ENCODE assay signal across 9 cellular contexts in the genomic region with DNA sequence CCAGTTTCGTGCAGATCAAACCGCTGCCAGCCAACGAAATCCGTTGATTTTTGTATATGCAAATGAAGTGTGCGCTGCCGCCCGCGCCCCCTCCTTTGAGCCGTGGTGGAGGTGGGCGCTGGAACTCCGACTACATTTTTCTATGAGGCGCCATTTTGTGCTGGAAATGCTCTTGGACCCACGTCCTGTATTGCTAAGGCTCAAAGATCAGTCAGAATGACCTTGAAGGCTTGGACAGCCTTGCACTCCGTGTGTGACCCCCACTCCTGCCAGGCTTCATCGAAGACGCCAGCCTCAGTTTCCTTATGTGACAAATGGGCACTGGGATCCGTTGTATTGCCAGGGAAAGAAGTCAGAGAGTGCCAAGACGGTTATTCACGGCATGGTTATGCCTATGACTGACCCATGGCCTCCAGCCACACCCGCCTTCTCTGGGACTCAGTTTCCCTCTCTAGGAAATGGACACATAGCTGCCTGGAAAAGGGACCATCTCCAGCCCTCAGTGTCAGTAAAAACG. TPM values are rescaled to one million over a fixed set of nuclear protein-coding genes. Genes with fewer than 3 reads are reported as not detected.
DNase-seq lines count a peak whose midpoint lies in the region; ATAC-seq and TF ChIP-seq lines count a peak whose summit lies in the region.
"Had no signal": no experiment of that assay in that cellular context is flagged by ENCODE, and none has a peak within 500 bp of the region (broad histone marks: within the 10 kb centered on the region; RNA-seq: fewer than 3 reads in every experiment).

No MANE protein-coding gene starts in this region.

- H3K36me3 ChIP-seq in HAP-1 (replicated peaks): peaks cover 40% of the 10 kb centered on the region
- H3K36me3 ChIP-seq in hepatocyte (replicated peaks; ENCODE audit: insufficient read depth, low read depth): no peaks in the 10 kb centered on the region

- H3K27ac Mint-ChIP-seq in activated CD4-positive, alpha-beta memory T cell treated with anti-CD3 and anti-CD28 coated beads, Interleukin-2, amount 10 ng/mL, durations not matched to agents 7 days and 5 days: peak overlapping the region; percentile 97
- peak overlapping the region; percentile 94 for H3K27ac Mint-ChIP-seq in stimulated activated memory B cell treated with anti-CD40 and anti-IgM and Interleukin-4, amounts not matched to agents 10 μg/mL and 1 μg/mL and 100 μg/mL, for 72 hours

- no peaks in the 10 kb centered on the region for H3K9me2 ChIP-seq in hepatocyte (replicated peaks; ENCODE audit: insufficient read depth)

- TF ChIP-seq CTCF in hepatocyte (IDR thresholded peaks at IDR 0.05; ENCODE audit: poor library complexity) (no peak), GM20000 (IDR thresholded peaks at IDR 0.05; ENCODE audit: extremely low read depth, missing control alignments) (no peak)

- H3K4me1 ChIP-seq in HAP-1 (peaks cover 17% of the 10 kb centered on the region), hepatocyte (ENCODE audit: insufficient read depth) (peaks cover 10% of the 10 kb centered on the region)

- H3K9me3 Mint-ChIP-seq in activated CD4-positive, alpha-beta memory T cell treated with anti-CD3 and anti-CD28 coated beads, Interleukin-2, amount 10 ng/mL, durations not matched to agents 7 days and 5 days: peaks cover 5% of the 10 kb centered on the region
- no peaks in the 10 kb centered on the region for H3K9me3 Mint-ChIP-seq in stimulated activated memory B cell treated with anti-CD40 and anti-IgM and Interleukin-4, amounts not matched to agents 10 μg/mL and 1 μg/mL and 100 μg/mL, for 72 hours

- H3K36me3 Mint-ChIP-seq in activated CD4-positive, alpha-beta memory T cell treated with anti-CD3 and anti-CD28 coated beads, Interleukin-2, amount 10 ng/mL, durations not matched to agents 7 days and 5 days (ENCODE audit: low read depth): peaks cover 41% of the 10 kb centered on the region
- H3K36me3 Mint-ChIP-seq in stimulated activated memory B cell treated with anti-CD40 and anti-IgM and Interleukin-4, amounts not matched to agents 10 μg/mL and 1 μg/mL and 100 μg/mL, for 72 hours: peaks cover 24% of the 10 kb centered on the region

- H3K4me3 Mint-ChIP-seq in activated CD4-positive, alpha-beta memory T cell treated with anti-CD3 and anti-CD28 coated beads, Interleukin-2, amount 10 ng/mL, durations not matched to agents 7 days and 5 days: peak overlapping the region; percentile 83
- H3K4me3 Mint-ChIP-seq in stimulated activated memory B cell treated with anti-CD40 and anti-IgM and Interleukin-4, amounts not matched to agents 10 μg/mL and 1 μg/mL and 100 μg/mL, for 72 hours: peak overlapping the region; percentile 87

- no peak for ATAC-seq in stimulated activated memory B cell treated with anti-CD40 and anti-IgM and Interleukin-4, amounts not matched to agents 10 μg/mL and 1 μg/mL and 100 μg/mL, for 72 hours

- POLR2A ChIA-PET in activated CD4-positive, alpha-beta memory T cell treated with anti-CD3 and anti-CD28 coated beads, Interleukin-2, amount 10 ng/mL, durations not matched to agents 7 days and 5 days (lab: Charles Lee): interaction anchor here (0.6 to 12.3 kb wide), 38 partner anchors 9 to 328 kb away, joined by 3 to 224 read pairs (median 5); a partner anchor contains a TSS

- H3K27me3 Mint-ChIP-seq in activated CD4-positive, alpha-beta memory T cell treated with anti-CD3 and anti-CD28 coated beads, Interleukin-2, amount 10 ng/mL, durations not matched to agents 7 days and 5 days: peaks cover 14% of the 10 kb centered on the region
- H3K27me3 Mint-ChIP-seq in stimulated activated memory B cell treated with anti-CD40 and anti-IgM and Interleukin-4, amounts not matched to agents 10 μg/mL and 1 μg/mL and 100 μg/mL, for 72 hours: no peaks in the 10 kb centered on the region

- H3K27me3 ChIP-seq in HAP-1 (ENCODE audit: low read depth) (no peaks in the 10 kb centered on the region), hepatocyte (no peaks in the 10 kb centered on the region)

- DNase-seq in HAP-1 (ENCODE audit: low spot score in 2 of 2) (no peak), hepatocyte (ENCODE audit: low spot score) (no peak), GM20000 (ENCODE audit: low spot score) (no peak), nucleus accumbens (lab: John Stamatoyannopoulos, UW) (no peak), HuH-7.5 (ENCODE audit: low spot score) (no peak), Kasumi-1 (lab: John Stamatoyannopoulos, UW) (no peak)
- no peak for DNase-seq in activated CD4-positive, alpha-beta memory T cell treated with anti-CD3 and anti-CD28 coated beads, Interleukin-2, amount 10 ng/mL, durations not matched to agents 7 days and 5 days

- H3K4me2 ChIP-seq in hepatocyte: peak overlapping the region; percentile 73

- in situ Hi-C loops in HAP-1 (cut with MboI; ENCODE audit: low sequenced_read_pairs): no loop called here

- peaks cover 32% of the 10 kb centered on the region for H3K79me2 ChIP-seq in hepatocyte

- peak overlapping the region; percentile 78 for H2AFZ ChIP-seq in hepatocyte

- H3K4me3 ChIP-seq in HAP-1 (peak overlapping the region; percentile 16), hepatocyte (peak overlapping the region; percentile 2)

- H3K27ac ChIP-seq in hepatocyte: peak overlapping the region; percentile 95

- H3K9me3 ChIP-seq in HAP-1 (peaks cover 4% of the 10 kb centered on the region; the same call in 1 of the 2 replicates), hepatocyte (ENCODE audit: low read depth) (no peaks in the 10 kb centered on the region)

- peaks cover 41% of the 10 kb centered on the region for H3K4me1 Mint-ChIP-seq in activated CD4-positive, alpha-beta memory T cell treated with anti-CD3 and anti-CD28 coated beads, Interleukin-2, amount 10 ng/mL, durations not matched to agents 7 days and 5 days
- H3K4me1 Mint-ChIP-seq in stimulated activated memory B cell treated with anti-CD40 and anti-IgM and Interleukin-4, amounts not matched to agents 10 μg/mL and 1 μg/mL and 100 μg/mL, for 72 hours: peaks cover 17% of the 10 kb centered on the region

- CTCF ChIA-PET in activated CD4-positive, alpha-beta memory T cell treated with anti-CD3 and anti-CD28 coated beads, Interleukin-2, amount 10 ng/mL, durations not matched to agents 7 days and 5 days (lab: Charles Lee): interaction anchor here (0.8 to 1.7 kb wide), 7 partner anchors 9 to 267 kb away, joined by 3 to 5 read pairs (median 4); a partner anchor contains a TSS

- WGBS in hepatocyte (ENCODE audit: low lambda C conversion rate, missing lambda C conversion rate): 27% methylated on average over 21 of the region's 21 CpGs

- H4K20me1 ChIP-seq in hepatocyte (ENCODE audit: insufficient read depth, poor library complexity, severe bottlenecking): peaks cover 5% of the 10 kb centered on the region

RNA-seq across cellular contexts. Expression of a gene that starts 0.8 kb away (rescaled TPM):
- 100 to 1,000 TPM; 277 to 284 TPM for total RNA-seq in activated CD4-positive, alpha-beta memory T cell treated with anti-CD3 and anti-CD28 coated beads, Interleukin-2, amount 10 ng/mL, durations not matched to agents 7 days and 5 days
- 18.5 and 20.4 TPM in 2 replicates for total RNA-seq in hepatocyte
- 105 and 116 TPM in 2 replicates for polyA plus RNA-seq in hepatocyte

RNA-seq across cellular contexts. Expression of a gene that starts 22.6 kb away (rescaled TPM):
- 1,000 to 10,000 TPM; 3,004 to 3,026 TPM for total RNA-seq in activated CD4-positive, alpha-beta memory T cell treated with anti-CD3 and anti-CD28 coated beads, Interleukin-2, amount 10 ng/mL, durations not matched to agents 7 days and 5 days
- total RNA-seq in hepatocyte: 604 and 984 TPM in 2 replicates
- polyA plus RNA-seq in hepatocyte: 410 and 437 TPM in 2 replicates

RNA-seq across cellular contexts. Expression of a gene that starts 24.3 kb away (rescaled TPM):
- total RNA-seq in activated CD4-positive, alpha-beta memory T cell treated with anti-CD3 and anti-CD28 coated beads, Interleukin-2, amount 10 ng/mL, durations not matched to agents 7 days and 5 days: 10 to 100 TPM; 19.2 to 19.3 TPM
- total RNA-seq in hepatocyte: 1.8 and 9.1 TPM in 2 replicates
- 29.6 and 39.2 TPM in 2 replicates for polyA plus RNA-seq in hepatocyte

RNA-seq across cellular contexts. Expression of a gene that starts 31.8 kb away (rescaled TPM):
- total RNA-seq in activated CD4-positive, alpha-beta memory T cell treated with anti-CD3 and anti-CD28 coated beads, Interleukin-2, amount 10 ng/mL, durations not matched to agents 7 days and 5 days: not detected
- total RNA-seq in hepatocyte: not detected in 2 replicates
- 6.6 and 13.0 TPM in 2 replicates for polyA plus RNA-seq in hepatocyte
- total RNA-seq: HT1080 had no signal

RNA-seq across cellular contexts. Expression of a gene that starts 34.7 kb away (rescaled TPM):
- not detected for total RNA-seq in activated CD4-positive, alpha-beta memory T cell treated with anti-CD3 and anti-CD28 coated beads, Interleukin-2, amount 10 ng/mL, durations not matched to agents 7 days and 5 days
- not detected in 2 replicates for total RNA-seq in hepatocyte
- polyA plus RNA-seq in hepatocyte: not detected in 2 replicates
- total RNA-seq: HT1080 had no signal

Comparison
In these comparisons a context has a peak if more than half of its experiments do, and no peak if none do; other contexts are left out.
1. RNA of a gene that starts 0.8 kb away (total RNA-seq): 277 to 284 TPM in activated CD4-positive, alpha-beta memory T cell treated with anti-CD3 and anti-CD28 coated beads, Interleukin-2, amount 10 ng/mL, durations not matched to agents 7 days and 5 days; 18.5 to 20.4 TPM in hepatocyte; every median in the first group is over 10 times any median in the second.